1 cellular context compared by ENCODE assay signal in genomic region chr20:24502184-24502583, GRCh38.
TF ChIP-seq lines count a peak whose summit lies in the region.

No MANE protein-coding gene starts in this region.

TF ChIP-seq in GM23338, 12 proteins besides CTCF, POLR2A, EP300 and RAD21 (continued from another document):
- TF ChIP-seq ZNF462 (CRISPR knock-in tag; IDR thresholded peaks at IDR 0.05) (no peak), EZH2phosphoT487 (IDR thresholded peaks at IDR 0.05; ENCODE audit: unreplicated experiment) (no peak), EZH2 (IDR thresholded peaks at IDR 0.05; ENCODE audit: low read depth, unreplicated experiment) (no peak)
